Comparison of ENCODE assay signal across 8 cellular contexts in the genomic region with DNA sequence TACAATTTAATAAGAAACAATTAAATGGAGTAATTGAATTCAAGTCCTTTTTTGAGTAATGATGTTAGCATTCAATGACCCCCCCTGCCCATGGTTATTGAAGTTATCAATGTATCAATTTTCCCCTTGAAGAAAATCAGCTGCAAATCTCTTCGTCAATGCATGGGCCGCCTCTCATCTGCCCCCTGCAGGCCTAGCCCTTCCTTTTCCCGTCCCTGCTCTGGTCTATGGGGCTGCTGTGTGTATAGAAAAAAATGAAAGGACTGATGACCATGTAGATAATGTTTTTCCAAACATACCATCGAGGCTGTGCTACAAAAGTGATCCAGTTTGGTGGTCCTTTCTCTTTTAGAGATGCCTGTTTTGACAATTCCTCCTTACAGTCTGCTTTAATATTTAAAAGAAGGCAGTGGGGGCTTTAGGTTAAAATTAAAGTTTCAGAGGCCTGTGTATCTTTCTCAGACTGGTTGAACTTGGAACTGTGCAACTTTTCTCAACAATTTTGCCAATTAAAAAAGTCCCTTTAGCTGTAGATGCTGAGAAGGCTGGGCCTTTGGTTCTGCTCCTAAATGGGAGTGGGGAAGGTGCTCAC.
A peak's percentile ranks its signal among the peaks of the same experiment; 100 is the strongest.
DNase-seq lines count a peak whose midpoint lies in the region; ATAC-seq, FAIRE-seq and TF ChIP-seq lines count a peak whose summit lies in the region.

No MANE protein-coding gene starts in this region.

- POLR2A ChIA-PET in IMR-90 (lab: Charles Lee; ENCODE audit: unreplicated experiment) = no interaction called here

- peaks cover 10% of the 10 kb centered on the region for H3K4me1 Mint-ChIP-seq in CD14-positive monocyte

- no peak overlapping the region for H4K8ac ChIP-seq in IMR-90 (ENCODE audit: low read depth in 2 of 2, low read length in 2 of 2)

- no peak overlapping the region for H3K4me2 ChIP-seq in IMR-90 (ENCODE audit: low read depth, low read length)

- no peaks in the 10 kb centered on the region for H3K79me1 ChIP-seq in IMR-90 (ENCODE audit: low read depth in 1 of 2, low read length in 2 of 2)

- H4K91ac ChIP-seq in IMR-90 (ENCODE audit: insufficient read depth, low read depth, low read length) = no peak overlapping the region

- intact Hi-C loops in CD14-positive monocyte (cut with micrococcal nuclease) (no loop called here), IMR-90 (cut with micrococcal nuclease) (no loop called here)

- in situ Hi-C loops in IMR-90 (cut with MboI; ENCODE audit: low sequenced_read_pairs) = no loop called here

- no peak overlapping the region for H2BK5ac ChIP-seq in IMR-90 (ENCODE audit: low read depth, low read length, poor library complexity, severe bottlenecking)

- H3K9ac ChIP-seq in IMR-90 (ENCODE audit: low read depth, low read length) = no peak overlapping the region

- no peaks in the 10 kb centered on the region for H4K20me1 ChIP-seq in IMR-90 (ENCODE audit: insufficient read depth, low read length)

- H2AK5ac ChIP-seq in IMR-90 (ENCODE audit: low read depth, low read length) = no peak overlapping the region

- H3K4me1 ChIP-seq in IMR-90 (ENCODE audit: control insufficient read depth, insufficient read depth, low read length) = no peaks in the 10 kb centered on the region

- no peak overlapping the region for H2BK20ac ChIP-seq in IMR-90 (ENCODE audit: low read depth, low read length)

- peaks cover 0 to 7% (median 4%) of the 10 kb centered on the region in 7 donors for H3K9me3 Mint-ChIP-seq in CD14-positive monocyte

- FAIRE-seq in GM19239 (lab: Jason Lieb, UNC) = peak; percentile 70

- dilution Hi-C loops in IMR-90 (cut with HindIII; ENCODE audit: low sequenced_read_pairs, unreplicated experiment) = no loop called here

- H3K4me3 ChIP-seq in IMR-90 (ENCODE audit: insufficient read depth, low read depth, low read length) = no peak overlapping the region

- H3K27ac ChIP-seq in IMR-90 (ENCODE audit: insufficient read depth, low read length) = no peak overlapping the region

- no peak overlapping the region for H3K14ac ChIP-seq in IMR-90 (replicated peaks; ENCODE audit: low read depth, low read length)

- BruUV-seq in IMR-90 (replicated peaks; lab: Mats Ljungman, UMichigan) = no TSS peak

- TF ChIP-seq CTCF in CD14-positive monocyte (IDR thresholded peaks at IDR 0.05) (peak; percentile 69), IMR-90 (conservative IDR thresholded peaks at IDR 0.05; ENCODE audit: low read depth, low read length) (peak; percentile 54)

- H4K5ac ChIP-seq in IMR-90 (ENCODE audit: low read depth, low read length) = no peak overlapping the region

- TF ChIP-seq POLR2A in IMR-90 (IDR thresholded peaks at IDR 0.05; ENCODE audit: low read depth, low read length) = no peak

- no peak overlapping the region for H2BK120ac ChIP-seq in IMR-90 (ENCODE audit: low read depth, low read length)

- no peak overlapping the region for H3K4me3 Mint-ChIP-seq in CD14-positive monocyte

- CTCF ChIA-PET in IMR-90 (lab: Yijun Ruan, JAX) = interaction anchor here (0.6 to 0.8 kb wide), 2 partner anchors 22 to 59 kb away, joined by 3 to 4 read pairs; no protein-coding TSS in a partner anchor

- H2AK9ac ChIP-seq in IMR-90 (replicated peaks; ENCODE audit: low read depth, low read length, poor library complexity) = no peak overlapping the region

- H2BK15ac ChIP-seq in IMR-90 (ENCODE audit: low read depth, low read length) = no peak overlapping the region

- H3K27me3 Mint-ChIP-seq in CD14-positive monocyte (ENCODE audit: low read depth in 3 of 3) = peaks cover 41 to 56% (median 44%) of the 10 kb centered on the region in 3 donors

- no peaks in the 10 kb centered on the region for H3K9me3 ChIP-seq in IMR-90 (ENCODE audit: control insufficient read depth, insufficient read depth, low read length)

- H3K4ac ChIP-seq in IMR-90 (ENCODE audit: low read depth, low read length) = no peak overlapping the region

- H3K27ac Mint-ChIP-seq in CD14-positive monocyte = no peak overlapping the region

- TF ChIP-seq RAD21 in IMR-90 (IDR thresholded peaks at IDR 0.05; ENCODE audit: low read length) = peak; percentile 13; the same call in 1 of the 2 replicates

- H3K27me3 ChIP-seq in IMR-90 (ENCODE audit: control insufficient read depth, insufficient read depth, low read length) = peaks cover 8% of the 10 kb centered on the region

- DNase-seq in CD14-positive monocyte (ENCODE audit: low spot score) = no peak
- no peak for DNase-seq in GM19239 (ENCODE audit: insufficient read length, low spot score)
- DNase-seq in IMR-90 = peak; percentile 22
- peak; percentile 58 to 68 for DNase-seq in activated CD4-positive, alpha-beta T cell treated with anti-CD3 and anti-CD28 coated beads, Interleukin-2, amount 50 U/mL, for 48 hours
- peak; percentile 6 for DNase-seq in kidney glomerular epithelial cell (lab: John Stamatoyannopoulos, UW)
- DNase-seq in NK-92 (lab: John Stamatoyannopoulos, UW; ENCODE audit: unreplicated experiment) = no peak
- no peak for DNase-seq in NCI-H1930 (lab: John Stamatoyannopoulos, UW)
- DNase-seq in dedifferentiated amniotic fluid mesenchymal stem cell (ENCODE audit: extremely low spot score) = no peak

- no peaks in the 10 kb centered on the region for H3K36me3 ChIP-seq in IMR-90 (ENCODE audit: control insufficient read depth, insufficient read depth, low read length)

- H2AFZ ChIP-seq in IMR-90 (replicated peaks; ENCODE audit: low read length, poor library complexity) = no peak overlapping the region

- no peak overlapping the region for H3K23ac ChIP-seq in IMR-90 (ENCODE audit: low read depth, low read length)

- no peak overlapping the region for H3K56ac ChIP-seq in IMR-90 (ENCODE audit: extremely low read depth, insufficient read depth, low read length)

- H3K9me1 ChIP-seq in IMR-90 (ENCODE audit: insufficient read depth, low read length) = no peaks in the 10 kb centered on the region; the same call in 1 of the 2 replicates

- WGBS in IMR-90 (ENCODE audit: extremely low coverage in 2 of 2, insufficient read length in 1 of 2), 2 experiments = no CpG with 5 or more reads among the region's 4 CpGs

- ATAC-seq in IMR-90 (ENCODE audit: low read depth) = peak; percentile 59

- peaks cover 0 to 3% of the 10 kb centered on the region in 2 donors for H3K36me3 Mint-ChIP-seq in CD14-positive monocyte

- no peak overlapping the region for H3K18ac ChIP-seq in IMR-90 (ENCODE audit: low read depth, low read length)

TF ChIP-seq in IMR-90, 13 proteins besides CTCF, POLR2A, EP300 and RAD21:
- TF ChIP-seq SMC3 (IDR thresholded peaks at IDR 0.05; ENCODE audit: low read depth, low read length) (peak; percentile 32), ELK1 (IDR thresholded peaks at IDR 0.05; ENCODE audit: borderline replicate concordance, low read depth, low read length) (no peak)

Comparison
In these comparisons a context has a peak if more than half of its experiments do, and no peak if none do; other contexts are left out.
1. DNase-seq: peak in IMR-90 (single experiment), activated CD4-positive, alpha-beta T cell treated with anti-CD3 and anti-CD28 coated beads, Interleukin-2, amount 50 U/mL, for 48 hours (2 of 2) and kidney glomerular epithelial cell (single experiment); none in CD14-positive monocyte (single experiment), GM19239 (single experiment), NK-92 (single experiment), NCI-H1930 (0 of 2) and dedifferentiated amniotic fluid mesenchymal stem cell (single experiment).